In the genomic region with DNA sequence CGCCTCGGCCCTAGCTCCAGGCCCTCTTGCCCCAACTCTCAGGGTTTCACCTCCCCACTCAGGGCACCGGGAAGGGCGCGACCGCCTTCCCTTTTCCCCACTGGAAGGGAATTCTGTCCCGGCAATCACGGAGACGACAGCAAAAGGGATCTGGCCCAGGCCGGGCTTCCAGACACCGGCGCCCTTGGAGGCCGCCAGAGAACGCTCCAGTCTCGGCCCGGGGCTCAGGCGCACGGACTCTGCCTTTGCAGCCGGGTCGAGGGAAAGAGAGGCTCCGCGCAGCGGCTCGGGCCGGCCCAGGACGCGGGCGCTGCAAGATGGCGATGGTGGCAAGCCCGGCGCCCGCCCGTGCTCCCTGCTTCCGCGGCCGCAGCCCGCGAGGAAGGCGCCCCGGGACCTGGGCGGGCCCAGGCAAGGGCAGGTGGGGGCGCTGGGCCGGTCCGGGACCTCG, we compare ENCODE assay signal across 8 cellular contexts. TPM values are rescaled to one million over a fixed set of nuclear protein-coding genes. Genes with fewer than 3 reads are reported as not detected.
A peak's percentile ranks its signal among the peaks of the same experiment; 100 is the strongest.
DNase-seq lines count a peak whose midpoint lies in the region; ATAC-seq and TF ChIP-seq lines count a peak whose summit lies in the region.

No MANE protein-coding gene starts in this region.

- peaks cover 32% of the 10 kb centered on the region for H3K36me3 Mint-ChIP-seq in endothelial cell (ENCODE audit: low read depth, unreplicated experiment)

- H3K27ac Mint-ChIP-seq in endothelial cell (ENCODE audit: unreplicated experiment) = no peak overlapping the region

- peaks cover 52% of the 10 kb centered on the region for H4K20me1 ChIP-seq in BLaER1
- peaks cover 22% of the 10 kb centered on the region for H4K20me1 ChIP-seq in neural cell (ENCODE audit: insufficient read depth)

- DNase-seq in OCI-M1 (lab: John Stamatoyannopoulos, UW) (peak; percentile 67), endothelial cell (ENCODE audit: low spot score) (no peak), KBM-7 (no peak)
- DNase-seq in NK-92 treated with Interleukin-12 subunit alpha and Interleukin-12 subunit beta, amount 100 ng/mL, for 24 hours (lab: John Stamatoyannopoulos, UW) = no peak

- peaks cover 48% of the 10 kb centered on the region for H3K79me2 ChIP-seq in neural cell (replicated peaks; ENCODE audit: insufficient read depth, low read length)

- H3K4me3 Mint-ChIP-seq in endothelial cell (ENCODE audit: unreplicated experiment) = peak overlapping the region; percentile 82

- no peak for TF ChIP-seq RAD21 in neural cell (conservative IDR thresholded peaks at IDR 0.05)

- H3K4me1 Mint-ChIP-seq in endothelial cell (ENCODE audit: unreplicated experiment) = peaks cover 31% of the 10 kb centered on the region

- peaks cover 5% of the 10 kb centered on the region for H3K9me3 Mint-ChIP-seq in endothelial cell (ENCODE audit: unreplicated experiment)

- no peak for TF ChIP-seq CTCF in endothelial cell (IDR thresholded peaks at IDR 0.05; ENCODE audit: unreplicated experiment)
- TF ChIP-seq CTCF in neural cell (IDR thresholded peaks at IDR 0.05; ENCODE audit: poor library complexity, severe bottlenecking) = no peak

- H3K9me2 ChIP-seq in neural cell (ENCODE audit: insufficient read depth, low read length) = no peaks in the 10 kb centered on the region

- H3K9ac ChIP-seq in BLaER1 (peak overlapping the region; percentile 99), neural cell (ENCODE audit: low read length) (peak overlapping the region; percentile 97)

- H3K4me3 ChIP-seq in BLaER1 (peak overlapping the region; percentile 98), neural cell (ENCODE audit: low read length) (peak overlapping the region; percentile 96)

- peaks cover 7% of the 10 kb centered on the region for H3F3A ChIP-seq in neural cell (ENCODE audit: insufficient read depth, low read length, poor library complexity, severe bottlenecking)

- H3K36me3 ChIP-seq in BLaER1 (peaks cover 37% of the 10 kb centered on the region), neural cell (ENCODE audit: insufficient read depth, low read length) (peaks cover 6% of the 10 kb centered on the region)

- H3K27ac ChIP-seq in BLaER1 (peak overlapping the region; percentile 98), neural cell (ENCODE audit: low read length) (peak overlapping the region; percentile 93)

- peak overlapping the region; percentile 27 for H2AFZ ChIP-seq in neural cell (ENCODE audit: low read depth, low read length)

- peaks cover 15% of the 10 kb centered on the region for H3K27me3 Mint-ChIP-seq in endothelial cell (ENCODE audit: unreplicated experiment)

- no peak for TF ChIP-seq EP300 in neural cell (conservative IDR thresholded peaks at IDR 0.05; ENCODE audit: poor library complexity, severe bottlenecking)

- peak overlapping the region; percentile 99 for H3K4me2 ChIP-seq in BLaER1
- peak overlapping the region; percentile 88 for H3K4me2 ChIP-seq in neural cell (ENCODE audit: low read length)

- ATAC-seq in GM21529 (IDR thresholded peaks at IDR 0.05; ENCODE audit: unreplicated experiment) (peak; percentile 17), HG02763 (IDR thresholded peaks at IDR 0.05; ENCODE audit: unreplicated experiment) (no peak)

- H3K27me3 ChIP-seq in BLaER1 = no peaks in the 10 kb centered on the region
- no peaks in the 10 kb centered on the region for H3K27me3 ChIP-seq in neural cell (ENCODE audit: insufficient read depth, low read depth, low read length)

- peaks cover 63% of the 10 kb centered on the region for H3K4me1 ChIP-seq in BLaER1

- peaks cover 23% of the 10 kb centered on the region for H3K9me3 ChIP-seq in BLaER1
- no peaks in the 10 kb centered on the region for H3K9me3 ChIP-seq in neural cell (ENCODE audit: low read length)

- in situ Hi-C loops in KBM-7 (cut with MboI; ENCODE audit: low pct_unique_long_range_greater_than_20kb, low sequenced_read_pairs) = no loop called here

TF ChIP-seq in neural cell, 6 proteins besides CTCF, POLR2A, EP300 and RAD21:
- TF ChIP-seq SMC3 (conservative IDR thresholded peaks at IDR 0.05; ENCODE audit: poor library complexity) = peak; percentile 30
- no peak for TF ChIP-seq EZH2 (IDR thresholded peaks at IDR 0.05; ENCODE audit: borderline replicate concordance, insufficient read depth, low read length, poor library complexity, severe bottlenecking)

RNA-seq across cellular contexts. Expression of a gene that starts 1.1 kb away (rescaled TPM):
- total RNA-seq in endothelial cell (ENCODE audit: unreplicated experiment) = 165 TPM
- polyA plus RNA-seq in neural cell = 325 and 487 TPM in 2 replicates
- 283 and 371 TPM in 2 replicates for polyA minus RNA-seq in neural cell

RNA-seq across cellular contexts. Expression of a gene that starts 41.9 kb away (rescaled TPM):
- 68.2 TPM for total RNA-seq in endothelial cell (ENCODE audit: unreplicated experiment)
- polyA plus RNA-seq in neural cell = 106 and 109 TPM in 2 replicates
- polyA minus RNA-seq in neural cell = 58.3 and 68.7 TPM in 2 replicates
